1 cellular context compared by ENCODE assay signal in the genomic region with DNA sequence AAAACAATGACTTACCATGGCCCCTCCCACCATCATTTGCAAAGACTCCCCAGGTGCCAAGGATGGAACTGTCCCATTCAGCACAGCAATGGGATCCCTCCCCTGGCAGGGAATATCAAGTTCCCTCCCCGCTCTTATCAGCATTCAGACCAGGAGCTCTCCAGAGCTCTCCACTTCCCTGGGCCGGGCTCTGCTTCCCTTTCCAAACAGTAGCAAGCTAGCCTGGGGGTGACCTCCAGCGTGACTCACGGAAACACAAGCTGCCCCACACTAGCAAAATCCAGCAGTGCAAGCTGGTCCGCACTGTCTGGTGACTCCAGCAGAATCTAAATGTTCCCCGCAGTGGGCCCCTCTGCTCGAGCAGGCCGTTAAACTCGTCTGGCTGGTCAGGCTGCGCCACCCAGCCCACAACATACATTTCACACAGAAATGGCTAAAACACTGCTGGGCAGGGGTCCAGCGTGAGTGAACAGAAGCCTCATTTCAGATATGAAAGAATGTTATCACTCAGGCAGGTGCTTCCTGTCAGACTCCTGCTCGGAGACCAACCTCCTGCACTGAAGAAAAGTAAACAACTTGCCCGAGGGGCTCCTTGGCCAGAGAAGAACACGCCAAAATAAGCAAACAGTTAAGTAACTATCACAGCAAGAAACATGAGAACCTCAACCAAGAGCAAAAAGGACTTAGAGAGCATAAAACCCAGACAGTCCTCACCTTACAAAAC.
TF ChIP-seq lines count a peak whose summit lies in the region.

No MANE protein-coding gene starts in this region.

TF ChIP-seq in HEK293, 187 proteins besides CTCF, POLR2A, EP300 and RAD21 (continued from another document and continues in another):
- TF ChIP-seq ZNF585B (tag by site-specific recombination; IDR thresholded peaks at IDR 0.05) = no peak
- TF ChIP-seq ZNF549 (tag by site-specific recombination; IDR thresholded peaks at IDR 0.05) = no peak
- TF ChIP-seq ZNF48 (tag by site-specific recombination; IDR thresholded peaks at IDR 0.05) = no peak
- TF ChIP-seq ZNF596 (tag by site-specific recombination; IDR thresholded peaks at IDR 0.05) = no peak
- no peak for TF ChIP-seq KLF7 (tag by site-specific recombination; IDR thresholded peaks at IDR 0.05; ENCODE audit: borderline replicate concordance)
- no peak for TF ChIP-seq GLI4 (tag by site-specific recombination; IDR thresholded peaks at IDR 0.05)
- no peak for TF ChIP-seq ZNF26 (tag by site-specific recombination; IDR thresholded peaks at IDR 0.05)
- no peak for TF ChIP-seq ZNF623 (tag by site-specific recombination; IDR thresholded peaks at IDR 0.05)
- no peak for TF ChIP-seq ZNF214 (tag by site-specific recombination; IDR thresholded peaks at IDR 0.05; ENCODE audit: borderline replicate concordance)
- peak; percentile 99 for TF ChIP-seq GLIS1 (tag by site-specific recombination; IDR thresholded peaks at IDR 0.05)
- no peak for TF ChIP-seq ZNF391 (tag by site-specific recombination; IDR thresholded peaks at IDR 0.05; ENCODE audit: borderline replicate concordance, low read depth)
- TF ChIP-seq ZNF37A (tag by site-specific recombination; IDR thresholded peaks at IDR 0.05) = no peak
- no peak for TF ChIP-seq MEIS1 (CRISPR knock-in tag; IDR thresholded peaks at IDR 0.05; ENCODE audit: borderline replicate concordance)
- TF ChIP-seq ATF2 (tag by site-specific recombination; IDR thresholded peaks at IDR 0.05; ENCODE audit: low read depth) = no peak
- no peak for TF ChIP-seq ZBTB44 (tag by site-specific recombination; IDR thresholded peaks at IDR 0.05)
- TF ChIP-seq ZNF677 (tag by site-specific recombination; IDR thresholded peaks at IDR 0.05) = no peak
- TF ChIP-seq OVOL3 (tag by site-specific recombination; IDR thresholded peaks at IDR 0.05) = 0 out of 2 replicates have a peak, but pooled peaks have one; percentile 31
- TF ChIP-seq ZNF423 (tag by site-specific recombination; IDR thresholded peaks at IDR 0.05) = no peak
- TF ChIP-seq ZNF776 (tag by site-specific recombination; IDR thresholded peaks at IDR 0.05; ENCODE audit: borderline replicate concordance) = no peak
- TF ChIP-seq, protein P1, sequence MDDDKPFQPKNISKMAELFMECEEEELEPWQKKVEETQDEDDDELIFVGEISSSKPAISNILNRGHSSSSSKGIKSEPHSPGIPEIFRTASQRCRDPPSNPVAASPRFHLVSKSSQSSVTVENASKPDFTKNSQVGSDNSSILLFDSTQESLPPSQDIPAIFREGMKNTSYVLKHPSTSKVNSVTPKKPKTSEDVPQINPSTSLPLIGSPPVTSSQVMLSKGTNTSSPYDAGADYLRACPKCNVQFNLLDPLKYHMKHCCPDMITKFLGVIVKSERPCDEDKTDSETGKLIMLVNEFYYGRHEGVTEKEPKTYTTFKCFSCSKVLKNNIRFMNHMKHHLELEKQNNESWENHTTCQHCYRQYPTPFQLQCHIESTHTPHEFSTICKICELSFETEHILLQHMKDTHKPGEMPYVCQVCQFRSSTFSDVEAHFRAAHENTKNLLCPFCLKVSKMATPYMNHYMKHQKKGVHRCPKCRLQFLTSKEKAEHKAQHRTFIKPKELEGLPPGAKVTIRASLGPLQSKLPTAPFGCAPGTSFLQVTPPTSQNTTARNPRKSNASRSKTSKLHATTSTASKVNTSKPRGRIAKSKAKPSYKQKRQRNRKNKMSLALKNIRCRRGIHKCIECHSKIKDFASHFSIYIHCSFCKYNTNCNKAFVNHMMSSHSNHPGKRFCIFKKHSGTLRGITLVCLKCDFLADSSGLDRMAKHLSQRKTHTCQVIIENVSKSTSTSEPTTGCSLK (tag by site-specific recombination; IDR thresholded peaks at IDR 0.05) = no peak
- no peak for TF ChIP-seq ZNF660 (tag by site-specific recombination; IDR thresholded peaks at IDR 0.05)
- no peak for TF ChIP-seq SCRT2 (tag by site-specific recombination; IDR thresholded peaks at IDR 0.05)
- TF ChIP-seq ZSCAN30 (tag by site-specific recombination; IDR thresholded peaks at IDR 0.05) = no peak
- TF ChIP-seq ZNF132 (tag by site-specific recombination; IDR thresholded peaks at IDR 0.05; ENCODE audit: borderline replicate concordance) = no peak
- TF ChIP-seq GLI2 (tag by site-specific recombination; IDR thresholded peaks at IDR 0.05; ENCODE audit: borderline replicate concordance, low read depth) = no peak
- TF ChIP-seq REST (tag by site-specific recombination; IDR thresholded peaks at IDR 0.05) = peak; percentile 92
- peak; percentile 18; the same call in 1 of the 2 replicates for TF ChIP-seq SP2 (tag by site-specific recombination; IDR thresholded peaks at IDR 0.05)
- TF ChIP-seq ZFP69B (tag by site-specific recombination; IDR thresholded peaks at IDR 0.05) = peak; percentile 97
- TF ChIP-seq ZFP41 (tag by site-specific recombination; IDR thresholded peaks at IDR 0.05; ENCODE audit: borderline replicate concordance) = no peak
- no peak for TF ChIP-seq ZNF792 (tag by site-specific recombination; IDR thresholded peaks at IDR 0.05)
- TF ChIP-seq, protein P2, sequence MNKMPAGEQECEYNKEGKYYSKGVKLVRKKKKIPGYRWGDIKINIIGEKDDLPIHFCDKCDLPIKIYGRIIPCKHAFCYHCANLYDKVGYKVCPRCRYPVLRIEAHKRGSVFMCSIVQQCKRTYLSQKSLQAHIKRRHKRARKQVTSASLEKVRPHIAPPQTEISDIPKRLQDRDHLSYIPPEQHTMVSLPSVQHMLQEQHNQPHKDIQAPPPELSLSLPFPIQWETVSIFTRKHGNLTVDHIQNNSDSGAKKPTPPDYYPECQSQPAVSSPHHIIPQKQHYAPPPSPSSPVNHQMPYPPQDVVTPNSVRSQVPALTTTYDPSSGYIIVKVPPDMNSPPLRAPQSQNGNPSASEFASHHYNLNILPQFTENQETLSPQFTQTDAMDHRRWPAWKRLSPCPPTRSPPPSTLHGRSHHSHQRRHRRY (tag by site-specific recombination; IDR thresholded peaks at IDR 0.05) = no peak
- TF ChIP-seq KLF9 (tag by site-specific recombination; IDR thresholded peaks at IDR 0.05; ENCODE audit: low read depth) = no peak
- TF ChIP-seq ZNF777 (tag by site-specific recombination; IDR thresholded peaks at IDR 0.05; ENCODE audit: borderline replicate concordance) = no peak
- TF ChIP-seq ZNF837 (tag by site-specific recombination; IDR thresholded peaks at IDR 0.05) = no peak
- TF ChIP-seq ZNF266 (tag by site-specific recombination; IDR thresholded peaks at IDR 0.05; ENCODE audit: low read depth) = no peak
- TF ChIP-seq, protein P3, sequence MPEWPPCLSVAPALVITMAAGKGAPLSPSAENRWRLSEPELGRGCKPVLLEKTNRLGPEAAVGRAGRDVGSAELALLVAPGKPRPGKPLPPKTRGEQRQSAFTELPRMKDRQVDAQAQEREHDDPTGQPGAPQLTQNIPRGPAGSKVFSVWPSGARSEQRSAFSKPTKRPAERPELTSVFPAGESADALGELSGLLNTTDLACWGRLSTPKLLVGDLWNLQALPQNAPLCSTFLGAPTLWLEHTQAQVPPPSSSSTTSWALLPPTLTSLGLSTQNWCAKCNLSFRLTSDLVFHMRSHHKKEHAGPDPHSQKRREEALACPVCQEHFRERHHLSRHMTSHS (tag by site-specific recombination; IDR thresholded peaks at IDR 0.05) = no peak
- no peak; the same call in 1 of the 2 replicates for TF ChIP-seq ZNF184 (tag by site-specific recombination; IDR thresholded peaks at IDR 0.05)
- no peak for TF ChIP-seq ZNF404 (tag by site-specific recombination; IDR thresholded peaks at IDR 0.05)
- TF ChIP-seq ZNF157 (tag by site-specific recombination; IDR thresholded peaks at IDR 0.05) = no peak
- no peak for TF ChIP-seq PRDM2 (tag by site-specific recombination; IDR thresholded peaks at IDR 0.05; ENCODE audit: borderline replicate concordance)
- TF ChIP-seq ZNF324 (tag by site-specific recombination; IDR thresholded peaks at IDR 0.05) = no peak
- TF ChIP-seq ZBTB21 (tag by site-specific recombination; IDR thresholded peaks at IDR 0.05) = 0 out of 2 replicates have a peak, but pooled peaks have one; percentile 5
